ENCODE assay signal across 16 cellular contexts in the genomic region with DNA sequence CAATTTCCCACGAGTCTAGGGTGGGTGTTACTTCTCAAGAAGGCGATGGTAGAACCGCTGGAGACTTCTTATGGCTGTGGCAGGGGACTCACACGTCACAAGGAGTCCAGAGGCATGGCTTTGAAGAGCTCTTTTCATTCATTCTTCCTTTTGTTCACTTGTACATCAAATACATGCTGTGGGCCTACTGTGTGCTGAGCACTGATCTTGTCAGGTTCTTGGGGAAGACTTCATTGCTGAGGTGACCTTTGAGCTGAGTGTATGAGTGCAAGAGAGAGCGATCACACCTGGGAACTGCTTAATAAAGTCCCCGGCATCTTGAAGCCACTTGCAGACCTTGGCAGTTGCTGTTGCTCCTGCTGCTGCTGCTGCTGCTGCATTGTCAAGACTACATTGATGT.
"Had no signal": no experiment of that assay in that cellular context is flagged by ENCODE, and none has a peak within 500 bp of the region (broad histone marks: within the 10 kb centered on the region; RNA-seq: fewer than 3 reads in every experiment).

No MANE protein-coding gene starts in this region.

- H3K27me3 Mint-ChIP-seq: memory B cell had no signal

- DNase-seq: activated CD4-positive, alpha-beta T cell treated with anti-CD3 and anti-CD28 coated beads, Interleukin-2, amount 50 U/mL, for 4 hours; activated effector memory CD4-positive, alpha-beta T cell treated with anti-CD3 and anti-CD28 coated beads, Interleukin-2, amount 50 U/mL, for 16 hours; activated naive CD4-positive, alpha-beta T cell treated with anti-CD3 and anti-CD28 coated beads, Interleukin-2, amount 50 U/mL, for 16 hours; activated T-cell treated with anti-CD3 and anti-CD28 coated beads, Interleukin-2, amount 50 U/mL, for 72 hours; cerebellar nuclear complex; effector CD8-positive, alpha-beta T cell; foreskin melanocyte; hypothalamus; stimulated activated CD4-positive, alpha-beta T cell treated with anti-CD3 and anti-CD28 coated beads, Interleukin-2, amount 100 ng/mL, for 24 hours; stimulated activated naive CD8-positive, alpha-beta T cell treated with anti-CD3 and anti-CD28 coated beads, Interleukin-15, Interleukin-2, amounts not matched to agents 100 U/mL and 50 U/mL, for 24 hours had no signal

- FAIRE-seq: kidney, TTC549 had no signal

- H3K27ac Mint-ChIP-seq: activated T-cell treated with anti-CD3 and anti-CD28 coated beads, Interleukin-2, amount 50 U/mL, for 72 hours; memory B cell; T-helper 2 cell treated with Interferon-gamma antibody and Interleukin-4, amounts not matched to agents 5 μg/mL and 100 μg/mL, for 36 hours had no signal

- H3K9me3 ChIP-seq: ascending aorta had no signal

- H3K4me1 ChIP-seq: ascending aorta had no signal

- H3K4me3 ChIP-seq: ascending aorta had no signal

- H3K27ac ChIP-seq: ascending aorta had no signal

- ATAC-seq: activated T-cell treated with anti-CD3 and anti-CD28 coated beads, Interleukin-2, amount 50 U/mL, for 72 hours; left lobe of liver; stimulated activated naive CD8-positive, alpha-beta T cell treated with anti-CD3 and anti-CD28 coated beads, Interleukin-15, Interleukin-2, amounts not matched to agents 100 U/mL and 50 U/mL, for 24 hours had no signal

- H3K36me3 ChIP-seq: ascending aorta had no signal

- H3K27me3 ChIP-seq: ascending aorta had no signal

- H3K4me3 Mint-ChIP-seq: activated T-cell treated with anti-CD3 and anti-CD28 coated beads, Interleukin-2, amount 50 U/mL, for 72 hours; memory B cell; T-helper 2 cell treated with Interferon-gamma antibody and Interleukin-4, amounts not matched to agents 5 μg/mL and 100 μg/mL, for 36 hours had no signal

- H3K9me3 Mint-ChIP-seq: activated T-cell treated with anti-CD3 and anti-CD28 coated beads, Interleukin-2, amount 50 U/mL, for 72 hours; T-helper 2 cell treated with Interferon-gamma antibody and Interleukin-4, amounts not matched to agents 5 μg/mL and 100 μg/mL, for 36 hours had no signal
